In the genomic region with DNA sequence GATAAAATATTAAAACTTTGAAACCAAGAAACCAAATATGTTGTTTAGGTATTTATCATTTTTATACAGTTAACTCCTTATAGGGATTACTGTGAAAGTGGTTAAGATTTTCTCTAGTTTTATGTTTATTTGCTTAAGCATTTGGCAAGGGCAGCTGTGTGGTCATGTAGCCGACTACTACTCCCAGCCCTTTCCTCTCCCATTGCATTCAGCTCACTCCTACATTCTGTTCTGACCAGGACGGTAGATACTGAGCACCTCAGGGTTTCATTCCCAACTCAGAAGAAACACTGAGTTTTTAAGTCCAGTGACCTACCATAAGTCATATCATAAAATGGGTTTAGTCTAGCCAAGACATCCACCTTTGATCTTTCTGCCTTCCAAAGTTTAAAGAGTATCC, we compare ENCODE assay signal across 1 cellular context.
TF ChIP-seq lines count a peak whose summit lies in the region.

No MANE protein-coding gene starts in this region.

TF ChIP-seq in WTC11, 78 proteins besides CTCF, POLR2A, EP300 and RAD21 (continued from another document):
- TF ChIP-seq, protein P1, sequence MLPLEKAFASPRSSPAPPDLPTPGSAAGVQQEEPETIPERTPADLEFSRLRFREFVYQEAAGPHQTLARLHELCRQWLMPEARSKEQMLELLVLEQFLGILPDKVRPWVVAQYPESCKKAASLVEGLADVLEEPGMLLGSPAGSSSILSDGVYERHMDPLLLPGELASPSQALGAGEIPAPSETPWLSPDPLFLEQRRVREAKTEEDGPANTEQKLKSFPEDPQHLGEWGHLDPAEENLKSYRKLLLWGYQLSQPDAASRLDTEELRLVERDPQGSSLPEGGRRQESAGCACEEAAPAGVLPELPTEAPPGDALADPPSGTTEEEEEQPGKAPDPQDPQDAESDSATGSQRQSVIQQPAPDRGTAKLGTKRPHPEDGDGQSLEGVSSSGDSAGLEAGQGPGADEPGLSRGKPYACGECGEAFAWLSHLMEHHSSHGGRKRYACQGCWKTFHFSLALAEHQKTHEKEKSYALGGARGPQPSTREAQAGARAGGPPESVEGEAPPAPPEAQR (CRISPR knock-in tag; IDR thresholded peaks at IDR 0.05): no peak
- TF ChIP-seq ZNF219 (CRISPR knock-in tag; IDR thresholded peaks at IDR 0.05; ENCODE audit: borderline replicate concordance) (no peak), IRF2 (CRISPR knock-in tag; IDR thresholded peaks at IDR 0.05; ENCODE audit: borderline replicate concordance, low read depth) (no peak), ZNF317 (CRISPR knock-in tag; IDR thresholded peaks at IDR 0.05; ENCODE audit: borderline replicate concordance, low read depth) (no peak), ZNF263 (CRISPR knock-in tag; IDR thresholded peaks at IDR 0.05; ENCODE audit: low read depth) (no peak), TP53 (CRISPR knock-in tag; IDR thresholded peaks at IDR 0.05) (no peak), GTF2I (CRISPR knock-in tag; conservative IDR thresholded peaks at IDR 0.05) (no peak), OVOL2 (CRISPR knock-in tag; IDR thresholded peaks at IDR 0.05; ENCODE audit: borderline replicate concordance) (no peak), SOX15 (CRISPR knock-in tag; IDR thresholded peaks at IDR 0.05) (no peak)
- TF ChIP-seq, protein P2, sequence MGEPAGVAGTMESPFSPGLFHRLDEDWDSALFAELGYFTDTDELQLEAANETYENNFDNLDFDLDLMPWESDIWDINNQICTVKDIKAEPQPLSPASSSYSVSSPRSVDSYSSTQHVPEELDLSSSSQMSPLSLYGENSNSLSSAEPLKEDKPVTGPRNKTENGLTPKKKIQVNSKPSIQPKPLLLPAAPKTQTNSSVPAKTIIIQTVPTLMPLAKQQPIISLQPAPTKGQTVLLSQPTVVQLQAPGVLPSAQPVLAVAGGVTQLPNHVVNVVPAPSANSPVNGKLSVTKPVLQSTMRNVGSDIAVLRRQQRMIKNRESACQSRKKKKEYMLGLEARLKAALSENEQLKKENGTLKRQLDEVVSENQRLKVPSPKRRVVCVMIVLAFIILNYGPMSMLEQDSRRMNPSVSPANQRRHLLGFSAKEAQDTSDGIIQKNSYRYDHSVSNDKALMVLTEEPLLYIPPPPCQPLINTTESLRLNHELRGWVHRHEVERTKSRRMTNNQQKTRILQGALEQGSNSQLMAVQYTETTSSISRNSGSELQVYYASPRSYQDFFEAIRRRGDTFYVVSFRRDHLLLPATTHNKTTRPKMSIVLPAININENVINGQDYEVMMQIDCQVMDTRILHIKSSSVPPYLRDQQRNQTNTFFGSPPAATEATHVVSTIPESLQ (CRISPR knock-in tag; IDR thresholded peaks at IDR 0.05): no peak
- TF ChIP-seq, protein P3, sequence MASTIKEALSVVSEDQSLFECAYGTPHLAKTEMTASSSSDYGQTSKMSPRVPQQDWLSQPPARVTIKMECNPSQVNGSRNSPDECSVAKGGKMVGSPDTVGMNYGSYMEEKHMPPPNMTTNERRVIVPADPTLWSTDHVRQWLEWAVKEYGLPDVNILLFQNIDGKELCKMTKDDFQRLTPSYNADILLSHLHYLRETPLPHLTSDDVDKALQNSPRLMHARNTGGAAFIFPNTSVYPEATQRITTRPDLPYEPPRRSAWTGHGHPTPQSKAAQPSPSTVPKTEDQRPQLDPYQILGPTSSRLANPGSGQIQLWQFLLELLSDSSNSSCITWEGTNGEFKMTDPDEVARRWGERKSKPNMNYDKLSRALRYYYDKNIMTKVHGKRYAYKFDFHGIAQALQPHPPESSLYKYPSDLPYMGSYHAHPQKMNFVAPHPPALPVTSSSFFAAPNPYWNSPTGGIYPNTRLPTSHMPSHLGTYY (CRISPR knock-in tag; IDR thresholded peaks at IDR 0.05): no peak
- TF ChIP-seq, protein P4, sequence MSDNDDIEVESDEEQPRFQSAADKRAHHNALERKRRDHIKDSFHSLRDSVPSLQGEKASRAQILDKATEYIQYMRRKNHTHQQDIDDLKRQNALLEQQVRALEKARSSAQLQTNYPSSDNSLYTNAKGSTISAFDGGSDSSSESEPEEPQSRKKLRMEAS (CRISPR knock-in tag; IDR thresholded peaks at IDR 0.05): no peak
- TF ChIP-seq, protein P5, sequence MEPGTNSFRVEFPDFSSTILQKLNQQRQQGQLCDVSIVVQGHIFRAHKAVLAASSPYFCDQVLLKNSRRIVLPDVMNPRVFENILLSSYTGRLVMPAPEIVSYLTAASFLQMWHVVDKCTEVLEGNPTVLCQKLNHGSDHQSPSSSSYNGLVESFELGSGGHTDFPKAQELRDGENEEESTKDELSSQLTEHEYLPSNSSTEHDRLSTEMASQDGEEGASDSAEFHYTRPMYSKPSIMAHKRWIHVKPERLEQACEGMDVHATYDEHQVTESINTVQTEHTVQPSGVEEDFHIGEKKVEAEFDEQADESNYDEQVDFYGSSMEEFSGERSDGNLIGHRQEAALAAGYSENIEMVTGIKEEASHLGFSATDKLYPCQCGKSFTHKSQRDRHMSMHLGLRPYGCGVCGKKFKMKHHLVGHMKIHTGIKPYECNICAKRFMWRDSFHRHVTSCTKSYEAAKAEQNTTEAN (CRISPR knock-in tag; IDR thresholded peaks at IDR 0.05): no peak
